8 cellular contexts compared by ENCODE assay signal in the genomic region with DNA sequence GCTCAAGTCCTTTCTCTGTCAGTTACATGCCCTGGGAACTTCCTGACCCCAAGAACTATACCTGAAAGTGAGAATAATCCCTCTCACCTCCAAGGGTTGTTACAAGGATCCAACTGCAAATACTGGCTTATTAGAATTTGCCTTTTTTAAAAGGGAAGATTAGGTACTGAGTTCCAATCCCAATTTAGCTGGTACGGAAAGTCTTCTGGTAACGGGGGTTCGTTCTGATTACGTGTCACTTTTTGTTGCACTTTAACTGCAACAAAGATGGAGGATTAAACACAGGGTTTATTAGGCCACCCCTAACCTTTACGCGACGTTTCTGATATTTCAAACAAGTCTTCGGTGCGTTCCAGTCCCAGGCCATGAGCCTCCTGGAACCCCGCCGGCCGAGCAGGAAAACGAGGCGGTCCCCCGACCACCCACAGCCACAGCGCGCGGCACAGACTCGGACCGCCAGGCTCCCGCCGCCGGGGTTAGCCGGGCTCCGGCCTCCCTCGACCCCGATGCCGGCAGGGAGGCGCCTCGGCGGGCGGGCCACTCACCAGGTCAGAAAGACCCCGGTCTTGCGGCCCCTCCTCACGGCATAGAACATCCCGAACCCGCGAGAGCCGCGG. TPM values are rescaled to one million over a fixed set of nuclear protein-coding genes. Genes with fewer than 3 reads are reported as not detected.
DNase-seq lines count a peak whose midpoint lies in the region; ATAC-seq and TF ChIP-seq lines count a peak whose summit lies in the region.

No MANE protein-coding gene starts in this region.

- H3K9me3 Mint-ChIP-seq in CD8-positive, alpha-beta T cell, result no peaks in the 10 kb centered on the region
- no peaks in the 10 kb centered on the region for H3K9me3 Mint-ChIP-seq in brain

- H3K4me3 Mint-ChIP-seq in CD8-positive, alpha-beta T cell, result peak overlapping the region; percentile 91
- peak overlapping the region; percentile 91 to 95 (median 92) for H3K4me3 Mint-ChIP-seq in brain

- peaks cover 50% of the 10 kb centered on the region for H3K36me3 Mint-ChIP-seq in CD8-positive, alpha-beta T cell
- H3K36me3 Mint-ChIP-seq in brain, result peaks cover 41% of the 10 kb centered on the region

- H3K4me3 ChIP-seq in CD8-positive, alpha-beta T cell (ENCODE audit: low read depth, low read length), result peak overlapping the region; percentile 96
- H3K4me3 ChIP-seq in HL-60 (replicated peaks; ENCODE audit: insufficient read depth, low read length) (peak overlapping the region; percentile 79), lung (peak overlapping the region; percentile 99)

- H3K4me1 Mint-ChIP-seq in CD8-positive, alpha-beta T cell (ENCODE audit: low read depth), result peaks cover 29% of the 10 kb centered on the region
- H3K4me1 Mint-ChIP-seq in brain, result peaks cover 30% of the 10 kb centered on the region

- POLR2A ChIA-PET in CD8-positive, alpha-beta T cell (lab: Charles Lee), result interaction anchor here (1.0 to 3.5 kb wide), 6 partner anchors 17 to 179 kb away, joined by 3 to 34 read pairs (median 14); partner anchors contain the start of genes ADI1, EIPR1, RPS7 and TRAPPC12

- WGBS in lung, 2 donors, result 0 to 1% methylated on average over 40 of the region's 40 CpGs

- peak overlapping the region; percentile 94 for H3K27ac ChIP-seq in CD8-positive, alpha-beta T cell (ENCODE audit: low read depth, low read length)
- peak overlapping the region; percentile 85 for H3K27ac ChIP-seq in HL-60 (replicated peaks)
- H3K27ac ChIP-seq in lung (ENCODE audit: low read depth in 1 of 2, low read length in 1 of 2), result peak overlapping the region; percentile 93 to 98

- H3K36me3 ChIP-seq in CD8-positive, alpha-beta T cell (ENCODE audit: insufficient read depth, low read length), result peaks cover 23% of the 10 kb centered on the region
- peaks cover 13 to 14% of the 10 kb centered on the region in 2 donors for H3K36me3 ChIP-seq in lung (ENCODE audit: control insufficient read depth in 2 of 2, insufficient read depth in 2 of 2, low read length in 2 of 2)

- peak; percentile 16 for ATAC-seq in CD8-positive, alpha-beta T cell
- ATAC-seq in GM21423 (IDR thresholded peaks at IDR 0.05; ENCODE audit: unreplicated experiment), result peak; percentile 20
- peak; percentile 33 for ATAC-seq in lung (ENCODE audit: insufficient read depth, low FRiP score)

- no peaks in the 10 kb centered on the region for H3K27me3 Mint-ChIP-seq in CD8-positive, alpha-beta T cell (ENCODE audit: low read depth)
- H3K27me3 Mint-ChIP-seq in brain, result peaks cover 13% of the 10 kb centered on the region

- no peak for TF ChIP-seq CTCF in CD8-positive, alpha-beta T cell (IDR thresholded peaks at IDR 0.05)
- TF ChIP-seq CTCF in HL-60 (IDR thresholded peaks at IDR 0.05; ENCODE audit: insufficient read depth, low read length) (no peak), brain (conservative IDR thresholded peaks at IDR 0.05) (no peak), lung (IDR thresholded peaks at IDR 0.05; ENCODE audit: control extremely low read depth, extremely low read depth) (no peak)

- peak overlapping the region; percentile 96 for H3K27ac Mint-ChIP-seq in CD8-positive, alpha-beta T cell
- peak overlapping the region; percentile 86 to 96 (median 91) for H3K27ac Mint-ChIP-seq in brain

- DNase-seq in CD8-positive, alpha-beta T cell, result no peak
- no peak for DNase-seq in HL-60 (ENCODE audit: low read depth in 1 of 2, low spot score in 1 of 2)
- DNase-seq in lung (ENCODE audit: low spot score), result no peak
- no peak for DNase-seq in SHP77 treated with DMSO at 0.1 percent for 48 hours (lab: John Stamatoyannopoulos, UW)
- DNase-seq in DMS 273 (lab: John Stamatoyannopoulos, UW; ENCODE audit: unreplicated experiment), result no peak
- no peak for DNase-seq in NCI-H2196 (lab: John Stamatoyannopoulos, UW; ENCODE audit: unreplicated experiment)

- CTCF ChIA-PET in CD8-positive, alpha-beta T cell (lab: Charles Lee), result interaction anchor here (0.9 to 1.8 kb wide), 2 partner anchors 16 to 179 kb away, joined by 3 to 6 read pairs; no protein-coding TSS in a partner anchor

- intact Hi-C loops in CD8-positive, alpha-beta T cell (cut with DNase I, micrococcal nuclease), result loop anchor here (1.0 to 5.0 kb wide), 5 partner anchors 18 to 180 kb away; partner anchors contain the start of genes ADI1 (in 2 of the 2), RPS7 (in 2 of the 2), EIPR1 (in 1 of the 2) and TRAPPC12 (in 1 of the 2)

- peaks cover 20% of the 10 kb centered on the region for H3K4me1 ChIP-seq in CD8-positive, alpha-beta T cell (ENCODE audit: insufficient read depth, low read length)
- peaks cover 4% of the 10 kb centered on the region in 2 donors for H3K4me1 ChIP-seq in lung (ENCODE audit: control insufficient read depth in 2 of 2, insufficient read depth in 2 of 2, low read length in 2 of 2)

- H3K27me3 ChIP-seq in CD8-positive, alpha-beta T cell (ENCODE audit: insufficient read depth, low read length), result no peaks in the 10 kb centered on the region
- H3K27me3 ChIP-seq in HL-60 (ENCODE audit: insufficient read depth, poor library complexity, severe bottlenecking) (no peaks in the 10 kb centered on the region), lung (ENCODE audit: control insufficient read depth, insufficient read depth) (no peaks in the 10 kb centered on the region)

- H3K9me3 ChIP-seq in CD8-positive, alpha-beta T cell (ENCODE audit: low read length), result no peaks in the 10 kb centered on the region
- no peaks in the 10 kb centered on the region for H3K9me3 ChIP-seq in lung (ENCODE audit: control insufficient read depth in 2 of 2, insufficient read depth in 1 of 2, low read length in 1 of 2)

RNA-seq across cellular contexts. Expression of gene RNASEH1, which starts 0.4 kb away (rescaled TPM):
- 10 to 100 TPM; 31.1 to 34.1 TPM for total RNA-seq in CD8-positive, alpha-beta T cell
- polyA plus RNA-seq in brain (ENCODE audit: insufficient read depth, low read depth, low replicate concordance) (15.4 TPM), lung (10 to 100 TPM in 1 of 2 donors, 1 to 10 TPM in 1; 9.6 to 17.3 TPM)
- 10 to 100 TPM; 13.2 to 24.5 TPM for total RNA-seq in lung

RNA-seq across cellular contexts. Expression of gene RPS7, which starts 17.4 kb away (rescaled TPM):
- 1,000 to 10,000 TPM; 1,923 to 2,016 TPM for total RNA-seq in CD8-positive, alpha-beta T cell
- polyA plus RNA-seq in brain (ENCODE audit: insufficient read depth, low read depth, low replicate concordance), result 1,586 TPM
- 1,000 to 10,000 TPM; 1,011 to 1,210 TPM for total RNA-seq in lung
- 1,000 to 10,000 TPM; 1,447 to 3,656 TPM for polyA plus RNA-seq in lung

RNA-seq across cellular contexts. Expression of gene COLEC11, which starts 37.2 kb away (rescaled TPM):
- not detected for total RNA-seq in CD8-positive, alpha-beta T cell
- polyA plus RNA-seq in brain (ENCODE audit: insufficient read depth, low read depth, low replicate concordance) (3.8 TPM), lung (1 to 10 TPM; 1.9 to 3.7 TPM)
- total RNA-seq in lung, result 1 to 10 TPM in 1 of 2 donors, under 1 TPM in 1; 0.71 to 2.0 TPM

RNA-seq across cellular contexts. Expression of gene ADI1, which starts 38.4 kb away (rescaled TPM):
- total RNA-seq in CD8-positive, alpha-beta T cell, result 10 to 100 TPM; 21.9 to 22.4 TPM
- polyA plus RNA-seq in brain (ENCODE audit: insufficient read depth, low read depth, low replicate concordance) (50.4 TPM), lung (10 to 100 TPM; 46.8 to 59.3 TPM)
- 10 to 100 TPM; 52.5 to 65.2 TPM for total RNA-seq in lung
